14 cellular contexts compared by ENCODE assay signal in the genomic region with DNA sequence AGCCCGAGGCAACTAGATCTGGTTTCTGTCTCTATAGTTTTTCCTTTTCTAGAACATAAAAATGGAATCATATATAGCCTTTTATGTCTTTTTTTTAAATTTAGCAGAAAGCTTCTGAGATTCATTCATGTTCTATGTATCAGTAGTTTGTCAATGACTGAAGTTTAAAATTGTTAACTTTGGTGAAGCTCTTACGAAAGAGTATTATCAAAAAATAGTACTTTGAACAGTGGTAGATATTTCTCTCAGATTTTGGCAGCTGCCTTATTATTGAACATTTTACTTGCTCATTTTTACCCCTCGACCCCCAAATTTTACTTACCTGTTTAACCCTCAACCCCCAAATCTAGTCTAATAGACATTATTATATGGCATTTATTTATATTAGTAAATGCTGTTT.
"Had no signal": no experiment of that assay in that cellular context is flagged by ENCODE, and none has a peak within 500 bp of the region (broad histone marks: within the 10 kb centered on the region; RNA-seq: fewer than 3 reads in every experiment).

No MANE protein-coding gene starts in this region.

- H3K9me3 Mint-ChIP-seq: central memory CD8-positive, alpha-beta T cell; neural crest cell had no signal

- H3K9me3 ChIP-seq: ascending aorta, colonic mucosa, stomach had no signal

- DNase-seq: activated CD4-positive, CD25-positive, alpha-beta regulatory T cell treated with anti-CD3 and anti-CD28 coated beads, Interleukin-2, amount 50 U/mL, for 72 hours; colonic mucosa; hippocampal formation; left colon; stomach; T-helper 2 cell had no signal

- H3K27me3 Mint-ChIP-seq: central memory CD8-positive, alpha-beta T cell; type B pancreatic cell had no signal

- H3K4me3 ChIP-seq: ascending aorta, colonic mucosa, lung, stomach had no signal

- H3K4me3 Mint-ChIP-seq: activated T-helper 1 cell treated with anti-CD3 and anti-CD28 coated beads, Interleukin-12 subunit alpha, Interleukin-12 subunit beta, Interleukin-2, Interleukin-4 antibody, amounts not matched to agents 30 ng/mL and 10 ng/mL and 1 ng/mL, durations not matched to agents 14 hours and 24 hours and 36 hours; mesothelial cell of epicardium; neural crest cell; type B pancreatic cell had no signal

- ATAC-seq: left colon had no signal

- H3K36me3 ChIP-seq: ascending aorta, colonic mucosa had no signal

- H3K27me3 ChIP-seq: ascending aorta, colonic mucosa, stomach had no signal

- H3K27ac ChIP-seq: ascending aorta, colonic mucosa, stomach, VCaP had no signal

- H3K4me1 ChIP-seq: colonic mucosa had no signal
